ENCODE assay signal across 11 cellular contexts in genomic region chr3:114223146-114223545, GRCh38. TPM values are rescaled to one million over a fixed set of nuclear protein-coding genes. Genes with fewer than 3 reads are reported as not detected.
DNase-seq lines count a peak whose midpoint lies in the region; ATAC-seq, FAIRE-seq and TF ChIP-seq lines count a peak whose summit lies in the region.
"Had no signal": no experiment of that assay in that cellular context is flagged by ENCODE, and none has a peak within 500 bp of the region (broad histone marks: within the 10 kb centered on the region; RNA-seq: fewer than 3 reads in every experiment).

No MANE protein-coding gene starts in this region.

- no peak overlapping the region for H3K4me3 Mint-ChIP-seq in H9

- H3K4me2 ChIP-seq in OCI-LY1 (ENCODE audit: low read length) = no peak overlapping the region
- H3K4me2 ChIP-seq in H9 (ENCODE audit: insufficient read depth, insufficient read length, low read length) = no peak overlapping the region
- H3K4me2 ChIP-seq: A549 had no signal

- H2BK12ac ChIP-seq in H9 (ENCODE audit: insufficient read length, low read depth, low read length) = no peak overlapping the region

- H3K9ac ChIP-seq in OCI-LY1 (ENCODE audit: low read length) (no peak overlapping the region), H9 (ENCODE audit: extremely low read depth, insufficient read length, low read length) (no peak overlapping the region)

- no peak overlapping the region for H3K23ac ChIP-seq in H9 (ENCODE audit: insufficient read length, low read depth, low read length)

- H3T11ph ChIP-seq in H9 (ENCODE audit: low read length) = no peak overlapping the region

- H2AK5ac ChIP-seq in H9 (ENCODE audit: insufficient read length, low read length) = no peak overlapping the region

- no peak overlapping the region for H2BK20ac ChIP-seq in H9 (ENCODE audit: low read depth, low read length, poor library complexity, severe bottlenecking)

- peaks cover 6 to 10% of the 10 kb centered on the region in 2 experiments for H3K4me1 Mint-ChIP-seq in H9

- H3K79me1 ChIP-seq in H9 (ENCODE audit: insufficient read depth, low read depth, low read length, poor library complexity, severe bottlenecking) = no peaks in the 10 kb centered on the region

- H3K9me3 Mint-ChIP-seq in H9 = peaks cover 18 to 19% of the 10 kb centered on the region in 2 experiments

- no peak for TF ChIP-seq CTCF in OCI-LY1 (IDR thresholded peaks at IDR 0.05; ENCODE audit: low read length)
- TF ChIP-seq CTCF in H9 (conservative IDR thresholded peaks at IDR 0.05) = no peak

- no peaks in the 10 kb centered on the region for H3K27me3 ChIP-seq in OCI-LY1 (ENCODE audit: insufficient read depth, low read length)
- H3K27me3 ChIP-seq in H9 (ENCODE audit: insufficient read depth, low read length) = no peaks in the 10 kb centered on the region; the same call in 1 of the 2 replicates

- no peak overlapping the region for H3K56ac ChIP-seq in H9 (ENCODE audit: insufficient read length, low read depth, low read length)

- no peaks in the 10 kb centered on the region for H3K23me2 ChIP-seq in H9 (ENCODE audit: insufficient read length, low read depth, low read length, poor library complexity, severe bottlenecking)

- H3K27ac ChIP-seq in OCI-LY1 (ENCODE audit: low read depth, low read length, poor library complexity, severe bottlenecking) (peak overlapping the region; percentile 56), H9 (ENCODE audit: insufficient read length, low read depth, low read length) (no peak overlapping the region)
- H3K27ac ChIP-seq: A549, HL-60 had no signal

- H4K20me1 ChIP-seq in OCI-LY1 (ENCODE audit: insufficient read depth, low read length) (no peaks in the 10 kb centered on the region), H9 (ENCODE audit: control insufficient read depth, insufficient read depth, insufficient read length) (no peaks in the 10 kb centered on the region)

- no peak overlapping the region for H2AFZ ChIP-seq in OCI-LY1 (ENCODE audit: low read length)
- H2AFZ ChIP-seq in H9 (ENCODE audit: low read length) = no peak overlapping the region

- no peak overlapping the region for H2BK5ac ChIP-seq in H9 (ENCODE audit: insufficient read length, low read length)

- no peak for FAIRE-seq in H54 (lab: Jason Lieb, UNC)
- FAIRE-seq: A549, astrocyte had no signal

- no peak overlapping the region for H2BK15ac ChIP-seq in H9 (ENCODE audit: low read depth, low read length)

- peak; percentile 90 for ATAC-seq in HG02623 (IDR thresholded peaks at IDR 0.05; ENCODE audit: unreplicated experiment)
- ATAC-seq: A549 had no signal

- peak; percentile 24 to 39 for DNase-seq in activated CD4-positive, alpha-beta T cell treated with anti-CD3 and anti-CD28 coated beads for 4 hours
- no peak for DNase-seq in activated CD4-positive, alpha-beta T cell treated with anti-CD3 and anti-CD28 coated beads for 1 hour
- DNase-seq in renal cortical epithelial cell (ENCODE audit: low read depth) (peak; percentile 7), NCI-H146 (lab: John Stamatoyannopoulos, UW) (no peak), H54 (ENCODE audit: insufficient read length, low spot score) (no peak), H9 (no peak)

- H3F3A ChIP-seq in OCI-LY1 (ENCODE audit: insufficient read depth, low read length) = no peaks in the 10 kb centered on the region

- TF ChIP-seq POLR2A in H54 (IDR thresholded peaks at IDR 0.05; ENCODE audit: low read depth, low read length) = no peak

- H3K79me2 ChIP-seq in OCI-LY1 (ENCODE audit: insufficient read depth, low read length) (no peaks in the 10 kb centered on the region), H9 (ENCODE audit: insufficient read depth, low read length) (no peaks in the 10 kb centered on the region)

- H3K27ac Mint-ChIP-seq in H9 = no peak overlapping the region

- no peak overlapping the region for H3K18ac ChIP-seq in H9 (ENCODE audit: insufficient read length, low read depth, low read length)

- peaks cover 45% of the 10 kb centered on the region for H3K4me1 ChIP-seq in OCI-LY1 (ENCODE audit: insufficient read depth, low read length, severe bottlenecking)
- peaks cover 5% of the 10 kb centered on the region for H3K4me1 ChIP-seq in H9 (ENCODE audit: insufficient read depth, low read length)
- H3K4me1 ChIP-seq: A549 had no signal

- no peaks in the 10 kb centered on the region for H3K9me2 ChIP-seq in OCI-LY1 (ENCODE audit: low read depth, low read length)

- H3K9me3 ChIP-seq in OCI-LY1 (ENCODE audit: low read length) (peaks cover 12% of the 10 kb centered on the region), H9 (ENCODE audit: control insufficient read depth, low read depth, low read length) (no peaks in the 10 kb centered on the region)

- peaks cover 2% of the 10 kb centered on the region for H3K27me3 Mint-ChIP-seq in H9 (ENCODE audit: low read depth)

- no peak overlapping the region for H3K4me3 ChIP-seq in OCI-LY1 (ENCODE audit: low read depth, low read length, poor library complexity, severe bottlenecking)
- H3K4me3 ChIP-seq: A549 had no signal

- peaks cover 18% of the 10 kb centered on the region; the same call in 1 of the 2 replicates for H3K36me3 ChIP-seq in OCI-LY1 (ENCODE audit: insufficient read depth, low read length)

- no peak overlapping the region for H2BK120ac ChIP-seq in H9 (ENCODE audit: low read depth, low read length, poor library complexity, severe bottlenecking)

- H4K5ac ChIP-seq in H9 (ENCODE audit: insufficient read length, low read depth, low read length) = no peak overlapping the region

- peaks cover 6 to 18% (median 10%) of the 10 kb centered on the region in 3 experiments; a peak in 6 of 7 replicates for H3K36me3 Mint-ChIP-seq in H9 (ENCODE audit: insufficient read depth in 1 of 3, low read depth in 3 of 3)

- no peak overlapping the region for H3K14ac ChIP-seq in H9 (ENCODE audit: insufficient read depth, low read length)

- H4K8ac ChIP-seq in H9 (replicated peaks; ENCODE audit: insufficient read length, low read depth, low read length) = no peak overlapping the region

- WGBS in H9 (ENCODE audit: extremely low coverage, insufficient read length, low lambda C conversion rate) = no CpG with 5 or more reads among the region's 3 CpGs

- no peak overlapping the region for H4K91ac ChIP-seq in H9 (ENCODE audit: insufficient read length, low read depth, low read length)

- H3K4ac ChIP-seq in H9 (ENCODE audit: low read depth, low read length) = no peak overlapping the region

RNA-seq across cellular contexts. Expression of gene ZNF80, which starts 14.2 kb away (rescaled TPM):
- total RNA-seq in renal cortical epithelial cell (not detected in 2 replicates), H9 (2021) (not detected in 2 replicates)
- total RNA-seq: astrocyte had no signal

RNA-seq across cellular contexts. Expression of gene DRD3, which starts 44.3 kb away (rescaled TPM):
- not detected in 2 replicates for total RNA-seq in renal cortical epithelial cell
- 0.22 TPM in 1 of 2 replicates, not detected in the other for total RNA-seq in H9 (2021)
- total RNA-seq: astrocyte had no signal

Comparison
In these comparisons a context has a peak if more than half of its experiments do, and no peak if none do; other contexts are left out.
1. DNase-seq: peak in activated CD4-positive, alpha-beta T cell treated with anti-CD3 and anti-CD28 coated beads for 4 hours (2 of 2) and renal cortical epithelial cell (single experiment); none in activated CD4-positive, alpha-beta T cell treated with anti-CD3 and anti-CD28 coated beads for 1 hour (single experiment), NCI-H146 (single experiment), H54 (single experiment) and H9 (single experiment).